In the genomic region with DNA sequence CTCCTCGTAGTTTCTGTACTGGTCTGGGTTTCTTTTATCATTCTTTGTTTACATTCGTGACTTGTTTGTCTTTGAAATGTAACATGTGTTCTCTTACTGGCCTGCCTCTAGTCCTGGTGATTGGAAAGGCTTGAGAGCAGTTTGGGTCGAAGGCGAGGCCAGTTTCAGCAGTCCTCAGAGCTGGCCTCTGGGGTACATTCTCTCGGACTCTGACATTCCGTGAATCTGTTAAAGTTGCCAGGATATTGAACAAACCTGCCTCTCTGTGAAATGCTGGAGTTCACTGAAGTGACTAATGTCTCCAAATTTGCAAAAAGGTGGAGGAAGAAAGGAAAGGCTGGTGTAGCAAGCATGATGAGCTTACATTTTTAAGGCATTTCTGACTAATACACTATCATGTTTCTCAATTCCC, we compare ENCODE assay signal across 8 cellular contexts. TPM values are rescaled to one million over a fixed set of nuclear protein-coding genes. Genes with fewer than 3 reads are reported as not detected.
DNase-seq lines count a peak whose midpoint lies in the region; ATAC-seq and TF ChIP-seq lines count a peak whose summit lies in the region.

No MANE protein-coding gene starts in this region.

- no peaks in the 10 kb centered on the region for H3K9me3 ChIP-seq in parathyroid adenoma (ENCODE audit: control insufficient read depth, low read length)

- H3K4me3 Mint-ChIP-seq in activated naive CD8-positive, alpha-beta T cell treated with anti-CD3 and anti-CD28 coated beads, Interleukin-2, amount 10 ng/mL, durations not matched to agents 7 days and 5 days, result peak overlapping the region; percentile 74

- DNase-seq in DMS53 (lab: John Stamatoyannopoulos, UW) (peak; percentile 81), HuH-7 (ENCODE audit: low spot score) (peak; percentile 22), left cardiac atrium (no peak), NCI-H226 (no peak), T-helper 9 cell (no peak)
- DNase-seq in activated naive CD8-positive, alpha-beta T cell treated with anti-CD3 and anti-CD28 coated beads, Interleukin-2, amount 10 ng/mL, durations not matched to agents 7 days and 5 days, result no peak

- no peaks in the 10 kb centered on the region for H3K27me3 ChIP-seq in parathyroid adenoma (ENCODE audit: control insufficient read depth, insufficient read depth, low read length)

- H2AFZ ChIP-seq in parathyroid adenoma, result peak overlapping the region; percentile 79

- no peak overlapping the region for H3K27ac Mint-ChIP-seq in activated naive CD8-positive, alpha-beta T cell treated with anti-CD3 and anti-CD28 coated beads, Interleukin-2, amount 10 ng/mL, durations not matched to agents 7 days and 5 days

- H3K4me1 ChIP-seq in parathyroid adenoma, result no peaks in the 10 kb centered on the region

- ATAC-seq in activated naive CD8-positive, alpha-beta T cell treated with anti-CD3 and anti-CD28 coated beads, Interleukin-2, amount 10 ng/mL, durations not matched to agents 7 days and 5 days (ENCODE audit: low read depth), result no peak
- ATAC-seq in left cardiac atrium, result peak; percentile 43 to 49
- no peak for ATAC-seq in GM21360 (IDR thresholded peaks at IDR 0.05; ENCODE audit: unreplicated experiment)

- H3K27me3 Mint-ChIP-seq in activated naive CD8-positive, alpha-beta T cell treated with anti-CD3 and anti-CD28 coated beads, Interleukin-2, amount 10 ng/mL, durations not matched to agents 7 days and 5 days, result peaks cover 38% of the 10 kb centered on the region

- intact Hi-C loops in left cardiac atrium (cut with DNase I), result loop anchor here (5.0 to 10.0 kb wide), 2 partner anchors 51 to 54 kb away; no protein-coding TSS in a partner anchor

- peak overlapping the region; percentile 94 for H3K4me2 ChIP-seq in parathyroid adenoma (ENCODE audit: low read length)

- no peak for TF ChIP-seq CTCF in parathyroid adenoma (IDR thresholded peaks at IDR 0.05)

- H3K27ac ChIP-seq in parathyroid adenoma, result peak overlapping the region; percentile 83

- peaks cover 5% of the 10 kb centered on the region for H3K9me3 Mint-ChIP-seq in activated naive CD8-positive, alpha-beta T cell treated with anti-CD3 and anti-CD28 coated beads, Interleukin-2, amount 10 ng/mL, durations not matched to agents 7 days and 5 days

- no peaks in the 10 kb centered on the region for H3K36me3 Mint-ChIP-seq in activated naive CD8-positive, alpha-beta T cell treated with anti-CD3 and anti-CD28 coated beads, Interleukin-2, amount 10 ng/mL, durations not matched to agents 7 days and 5 days

- H3K4me3 ChIP-seq in parathyroid adenoma (ENCODE audit: low read depth, low read length), result peak overlapping the region; percentile 83

- H3K36me3 ChIP-seq in parathyroid adenoma (ENCODE audit: control insufficient read depth, insufficient read depth, low read length), result no peaks in the 10 kb centered on the region

- POLR2A ChIA-PET in activated naive CD8-positive, alpha-beta T cell treated with anti-CD3 and anti-CD28 coated beads, Interleukin-2, amount 10 ng/mL, durations not matched to agents 7 days and 5 days (lab: Charles Lee), result no interaction called here

- H3K9ac ChIP-seq in parathyroid adenoma, result no peak overlapping the region

- peaks cover 11% of the 10 kb centered on the region for H3K4me1 Mint-ChIP-seq in activated naive CD8-positive, alpha-beta T cell treated with anti-CD3 and anti-CD28 coated beads, Interleukin-2, amount 10 ng/mL, durations not matched to agents 7 days and 5 days

- no peaks in the 10 kb centered on the region for H3K79me2 ChIP-seq in parathyroid adenoma

RNA-seq across cellular contexts. Expression of a gene that starts 1.5 kb away (rescaled TPM):
- 1 to 10 TPM; 4.4 to 5.5 TPM for total RNA-seq in activated naive CD8-positive, alpha-beta T cell treated with anti-CD3 and anti-CD28 coated beads, Interleukin-2, amount 10 ng/mL, durations not matched to agents 7 days and 5 days
- total RNA-seq in left cardiac atrium, result 10 to 100 TPM; 36.9 to 53.4 TPM

Comparison
In these comparisons a context has a peak if more than half of its experiments do, and no peak if none do; other contexts are left out.
1. DNase-seq: peak in DMS53 (single experiment) and HuH-7 (single experiment); none in activated naive CD8-positive, alpha-beta T cell treated with anti-CD3 and anti-CD28 coated beads, Interleukin-2, amount 10 ng/mL, durations not matched to agents 7 days and 5 days (single experiment), left cardiac atrium (single experiment), NCI-H226 (single experiment) and T-helper 9 cell (single experiment).
2. ATAC-seq: peak in left cardiac atrium (2 of 2); none in activated naive CD8-positive, alpha-beta T cell treated with anti-CD3 and anti-CD28 coated beads, Interleukin-2, amount 10 ng/mL, durations not matched to agents 7 days and 5 days (single experiment) and GM21360 (single experiment).
3. RNA of a gene that starts 1.5 kb away (total RNA-seq): 36.9 to 53.4 TPM in left cardiac atrium; 4.4 to 5.5 TPM in activated naive CD8-positive, alpha-beta T cell treated with anti-CD3 and anti-CD28 coated beads, Interleukin-2, amount 10 ng/mL, durations not matched to agents 7 days and 5 days; every median in the first group is over 4 times any median in the second.